In genomic region chr6:41200296-41200900, GRCh38 we compare ENCODE assay signal across 9 cellular contexts. TPM values are rescaled to one million over a fixed set of nuclear protein-coding genes. Genes with fewer than 3 reads are reported as not detected.
DNase-seq lines count a peak whose midpoint lies in the region; ATAC-seq, FAIRE-seq and TF ChIP-seq lines count a peak whose summit lies in the region.
"Had no signal": no experiment of that assay in that cellular context is flagged by ENCODE, and none has a peak within 500 bp of the region (broad histone marks: within the 10 kb centered on the region; RNA-seq: fewer than 3 reads in every experiment).

No MANE protein-coding gene starts in this region.

- FAIRE-seq in frontal cortex (lab: Jason Lieb, UNC): no peak
- FAIRE-seq: G401.6 had no signal

- peaks cover 35 to 85% (median 56%) of the 10 kb centered on the region in 10 experiments for H3K4me1 ChIP-seq in BLaER1 treated with 17β-estradiol and CSF1 and Interleukin-3, amounts not matched to agents 10 nM and 100 nM
- H3K4me1 ChIP-seq in HEK293 (ENCODE audit: control insufficient read depth, insufficient read depth, low read length) (no peaks in the 10 kb centered on the region), adipocyte (ENCODE audit: control insufficient read depth, insufficient read depth, low read length) (peaks cover 3% of the 10 kb centered on the region), mononuclear cell (ENCODE audit: insufficient read depth, low read length) (peaks cover 67% of the 10 kb centered on the region)

- peak overlapping the region; percentile 66 to 88 (median 85) for H3K9ac ChIP-seq in BLaER1 treated with 17β-estradiol and CSF1 and Interleukin-3, amounts not matched to agents 10 nM and 100 nM
- H3K9ac ChIP-seq in adipocyte (ENCODE audit: low read length): no peak overlapping the region

- POLR2A ChIA-PET in HEK293 (lab: Yijun Ruan, JAX): no interaction called here

- H3K36me3 ChIP-seq in BLaER1 treated with 17β-estradiol and CSF1 and Interleukin-3, amounts not matched to agents 10 nM and 100 nM: peaks cover 0 to 32% (median 15%) of the 10 kb centered on the region in 11 experiments; a peak in 13 of 22 replicates
- no peaks in the 10 kb centered on the region for H3K36me3 ChIP-seq in HEK293 (ENCODE audit: control insufficient read depth in 2 of 2, insufficient read depth in 1 of 2, low read length in 2 of 2)
- no peaks in the 10 kb centered on the region for H3K36me3 ChIP-seq in adipocyte (ENCODE audit: control insufficient read depth, insufficient read depth, low read length, severe bottlenecking)

- H3K27ac ChIP-seq in BLaER1 treated with 17β-estradiol and CSF1 and Interleukin-3, amounts not matched to agents 10 nM and 100 nM: peak overlapping the region; percentile 78 to 98 (median 96)
- no peak overlapping the region for H3K27ac ChIP-seq in HEK293 (ENCODE audit: extremely low read depth, low read depth, low read length)

- no peaks in the 10 kb centered on the region for H3K27me3 ChIP-seq in BLaER1 treated with 17β-estradiol and CSF1 and Interleukin-3, amounts not matched to agents 10 nM and 100 nM
- H3K27me3 ChIP-seq in adipocyte (replicated peaks; ENCODE audit: control insufficient read depth, insufficient read depth, low read length): peaks cover 12% of the 10 kb centered on the region
- no peaks in the 10 kb centered on the region for H3K27me3 ChIP-seq in mononuclear cell (ENCODE audit: insufficient read depth, low read length)

- peak overlapping the region; percentile 81 to 98 (median 93) for H3K4me2 ChIP-seq in BLaER1 treated with 17β-estradiol and CSF1 and Interleukin-3, amounts not matched to agents 10 nM and 100 nM

- CTCF ChIA-PET in HEK293 (lab: Yijun Ruan, JAX): interaction anchor here (0.9 to 1.5 kb wide), 2 partner anchors 9 to 176 kb away, joined by 3 to 7 read pairs; no protein-coding TSS in a partner anchor

- peaks cover 0 to 25% (median 0%) of the 10 kb centered on the region in 11 experiments; a peak in 6 of 22 replicates for H3K9me3 ChIP-seq in BLaER1 treated with 17β-estradiol and CSF1 and Interleukin-3, amounts not matched to agents 10 nM and 100 nM (replicated peaks in 1 of 11)
- H3K9me3 ChIP-seq in HEK293 (ENCODE audit: control insufficient read depth, insufficient read depth, low read depth, low read length) (no peaks in the 10 kb centered on the region), adipocyte (ENCODE audit: control insufficient read depth, low read length) (peaks cover 6% of the 10 kb centered on the region), mononuclear cell (ENCODE audit: low read depth, low read length) (no peaks in the 10 kb centered on the region)

- no peak for ATAC-seq in HG03571 (IDR thresholded peaks at IDR 0.05; ENCODE audit: unreplicated experiment)

- H3K4me3 ChIP-seq in BLaER1 treated with 17β-estradiol and CSF1 and Interleukin-3, amounts not matched to agents 10 nM and 100 nM: peak overlapping the region in 9 of 10 experiments; percentile 18 to 68 (median 55); a peak in 15 of 20 replicates
- no peak overlapping the region for H3K4me3 ChIP-seq in HEK293 (ENCODE audit: low read depth, low read length)
- H3K4me3 ChIP-seq in adipocyte (ENCODE audit: low read length): no peak overlapping the region
- peak overlapping the region; percentile 24 for H3K4me3 ChIP-seq in mononuclear cell (ENCODE audit: low read length)

- no peaks in the 10 kb centered on the region for H4K20me1 ChIP-seq in BLaER1 treated with 17β-estradiol and CSF1 and Interleukin-3, amounts not matched to agents 10 nM and 100 nM

- no peak for TF ChIP-seq CTCF in HEK293 (tag by site-specific recombination; IDR thresholded peaks at IDR 0.05)

- DNase-seq in T-helper 1 cell (peak in 3 of 5 donors; percentile 18 to 94 (median 48)), adipocyte (ENCODE audit: low read depth) (peak; percentile 44), frontal cortex (ENCODE audit: low spot score in 2 of 2) (no peak), NCI-H1048 (lab: John Stamatoyannopoulos, UW) (no peak)

TF ChIP-seq in HEK293, 187 proteins besides CTCF, POLR2A, EP300 and RAD21:
- TF ChIP-seq PRDM10 (tag by site-specific recombination; IDR thresholded peaks at IDR 0.05) (peak; percentile 43; the same call in 1 of the 2 replicates), BCL11A (tag by site-specific recombination; IDR thresholded peaks at IDR 0.05; ENCODE audit: low read depth) (no peak)

RNA-seq across cellular contexts. Expression of gene TREML2, which starts 0.6 kb away (rescaled TPM):
- total RNA-seq in mononuclear cell (1.2 TPM), frontal cortex (under 0.01 TPM)

RNA-seq across cellular contexts. Expression of gene TREML4, which starts 27.8 kb away (rescaled TPM):
- total RNA-seq in mononuclear cell (not detected), frontal cortex (not detected)

RNA-seq across cellular contexts. Expression of gene TREM2, which starts 37.5 kb away (rescaled TPM):
- total RNA-seq in mononuclear cell (not detected), frontal cortex (4.9 TPM)

RNA-seq across cellular contexts. Expression of gene TREML1, which starts 46.3 kb away (rescaled TPM):
- total RNA-seq in mononuclear cell (41.7 TPM), frontal cortex (0.41 TPM)

Comparison
In these comparisons a context has a peak if more than half of its experiments do, and no peak if none do; other contexts are left out.
1. H3K4me3 ChIP-seq: peak in BLaER1 treated with 17β-estradiol and CSF1 and Interleukin-3, amounts not matched to agents 10 nM and 100 nM (9 of 10) and mononuclear cell (single experiment); none in HEK293 (single experiment) and adipocyte (single experiment).
2. DNase-seq: peak in T-helper 1 cell (3 of 5) and adipocyte (single experiment); none in frontal cortex (0 of 2) and NCI-H1048 (single experiment).